In the genomic region with DNA sequence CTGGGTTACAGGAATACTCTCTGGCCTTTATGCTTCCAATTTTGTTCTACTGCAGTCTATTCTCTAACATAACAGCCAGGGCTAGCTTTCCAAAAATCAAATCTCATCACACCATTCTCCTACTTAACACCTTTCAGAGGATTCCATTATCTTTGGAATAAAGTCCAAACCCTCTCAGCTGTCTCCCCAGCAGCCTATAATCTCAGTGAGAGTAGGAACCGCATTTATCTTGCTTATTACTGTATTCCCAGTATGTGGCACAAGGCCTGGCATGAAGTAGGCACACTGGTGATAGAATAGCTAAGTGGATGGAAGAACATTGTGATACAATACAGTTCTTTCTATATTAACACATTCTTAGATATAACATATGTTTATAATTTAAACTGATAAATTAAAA, we compare ENCODE assay signal across 16 cellular contexts.
"Had no signal": no experiment of that assay in that cellular context is flagged by ENCODE, and none has a peak within 500 bp of the region (broad histone marks: within the 10 kb centered on the region; RNA-seq: fewer than 3 reads in every experiment).

No MANE protein-coding gene starts in this region.

- H3K36me3 Mint-ChIP-seq: natural killer cell had no signal

- H3K27me3 ChIP-seq: esophagus muscularis mucosa, spleen, tibial nerve had no signal

- H3K27ac ChIP-seq: esophagus muscularis mucosa, lower lobe of right lung, spleen, tibial nerve had no signal

- H3K4me3 Mint-ChIP-seq: activated naive CD4-positive, alpha-beta T cell treated with anti-CD3 and anti-CD28 coated beads, Interleukin-2, amount 10 ng/mL, durations not matched to agents 7 days and 5 days; effector memory CD8-positive, alpha-beta T cell; mesothelial cell of epicardium; natural killer cell; stimulated activated naive CD8-positive, alpha-beta T cell treated with anti-CD3 and anti-CD28 coated beads, Interleukin-15, amount 100 ng/mL, for 72 hours; T-cell had no signal

- DNase-seq: activated CD4-positive, alpha-beta T cell treated with anti-CD3 and anti-CD28 coated beads for 1 hour; activated naive CD4-positive, alpha-beta T cell treated with anti-CD3 and anti-CD28 coated beads, Interleukin-2, amount 10 ng/mL, durations not matched to agents 7 days and 5 days; activated T-cell treated with anti-CD3 and anti-CD28 coated beads, Interleukin-2, amount 50 U/mL, for 1 hour; amygdala; effector memory CD8-positive, alpha-beta T cell; islet precursor cell; left colon; lower lobe of right lung; natural killer cell; spleen; stimulated activated CD4-positive, alpha-beta T cell treated with anti-CD3 and anti-CD28 coated beads, Interleukin-4, amount 100 ng/mL, for 4 hours; stimulated activated naive CD8-positive, alpha-beta T cell treated with anti-CD3 and anti-CD28 coated beads, Interleukin-15, amount 100 ng/mL, for 72 hours; T-cell had no signal

- H3K9me3 ChIP-seq: esophagus muscularis mucosa, lower lobe of right lung, spleen, tibial nerve had no signal

- H3K4me3 ChIP-seq: esophagus muscularis mucosa, lower lobe of right lung, spleen, tibial nerve had no signal

- ATAC-seq: effector memory CD8-positive, alpha-beta T cell; left colon; lower lobe of right lung; natural killer cell; stimulated activated naive CD8-positive, alpha-beta T cell treated with anti-CD3 and anti-CD28 coated beads, Interleukin-15, amount 100 ng/mL, for 72 hours; T-cell had no signal

- H3K9me3 Mint-ChIP-seq: activated naive CD4-positive, alpha-beta T cell treated with anti-CD3 and anti-CD28 coated beads, Interleukin-2, amount 10 ng/mL, durations not matched to agents 7 days and 5 days; effector memory CD8-positive, alpha-beta T cell; mesothelial cell of epicardium; natural killer cell; stimulated activated naive CD8-positive, alpha-beta T cell treated with anti-CD3 and anti-CD28 coated beads, Interleukin-15, amount 100 ng/mL, for 72 hours; T-cell had no signal

- H3K4me1 Mint-ChIP-seq: activated naive CD4-positive, alpha-beta T cell treated with anti-CD3 and anti-CD28 coated beads, Interleukin-2, amount 10 ng/mL, durations not matched to agents 7 days and 5 days; natural killer cell; stimulated activated naive CD8-positive, alpha-beta T cell treated with anti-CD3 and anti-CD28 coated beads, Interleukin-15, amount 100 ng/mL, for 72 hours; T-cell had no signal

- H3K27ac Mint-ChIP-seq: activated naive CD4-positive, alpha-beta T cell treated with anti-CD3 and anti-CD28 coated beads, Interleukin-2, amount 10 ng/mL, durations not matched to agents 7 days and 5 days; effector memory CD8-positive, alpha-beta T cell; mesothelial cell of epicardium; natural killer cell; T-cell had no signal

- H3K4me1 ChIP-seq: lower lobe of right lung, spleen, tibial nerve had no signal

- H3K27me3 Mint-ChIP-seq: activated naive CD4-positive, alpha-beta T cell treated with anti-CD3 and anti-CD28 coated beads, Interleukin-2, amount 10 ng/mL, durations not matched to agents 7 days and 5 days; effector memory CD8-positive, alpha-beta T cell; stimulated activated naive CD8-positive, alpha-beta T cell treated with anti-CD3 and anti-CD28 coated beads, Interleukin-15, amount 100 ng/mL, for 72 hours; T-cell had no signal
